In the genomic region with DNA sequence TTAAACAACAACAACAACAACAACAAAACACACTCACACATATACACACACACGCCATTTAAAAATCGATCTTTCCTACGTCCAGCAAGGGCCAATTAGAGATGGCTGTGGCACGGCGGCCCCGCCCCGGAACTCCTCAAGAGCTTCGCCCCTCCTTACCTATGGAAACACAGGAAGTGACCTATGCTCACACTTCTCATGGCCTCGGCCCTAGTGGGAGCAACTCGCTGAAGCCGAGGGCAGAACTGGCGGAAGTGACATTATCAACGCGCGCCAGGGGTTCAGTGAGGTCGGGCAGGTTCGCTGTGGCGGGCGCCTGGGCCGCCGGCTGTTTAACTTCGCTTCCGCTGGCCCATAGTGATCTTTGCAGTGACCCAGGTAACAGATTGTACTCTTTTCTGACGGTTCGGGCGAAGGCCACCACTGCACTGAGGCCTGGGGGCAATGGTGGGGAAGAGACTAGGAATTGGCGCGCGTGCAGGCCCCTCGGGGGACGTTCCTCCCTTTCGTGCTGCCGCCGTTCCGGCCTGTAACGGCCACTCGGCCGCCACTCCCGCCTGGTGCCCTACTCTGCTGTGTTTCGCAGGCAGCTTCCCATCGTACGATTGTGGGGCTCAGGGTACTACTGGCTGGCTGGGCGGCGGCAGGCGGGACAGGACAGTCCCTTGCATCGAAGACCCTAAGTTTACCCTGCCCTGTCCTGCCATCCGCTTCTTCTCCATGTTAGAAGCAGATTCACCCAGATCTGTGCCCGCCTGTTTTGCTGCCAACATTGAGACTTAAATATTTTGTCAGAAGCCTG, we compare ENCODE assay signal across 8 cellular contexts. TPM values are rescaled to one million over a fixed set of nuclear protein-coding genes. Genes with fewer than 3 reads are reported as not detected.
DNase-seq lines count a peak whose midpoint lies in the region; ATAC-seq and TF ChIP-seq lines count a peak whose summit lies in the region.

A gene (plus strand): TSS at position 284 of the 802 bp plus-strand sequence. CDS start 2,661 bp downstream, outside the sequence.

- no peaks in the 10 kb centered on the region for H3K27me3 Mint-ChIP-seq in activated naive CD4-positive, alpha-beta T cell treated with anti-CD3 and anti-CD28 coated beads for 36 hours (ENCODE audit: low read depth)

- TF ChIP-seq CTCF in GM06990 (IDR thresholded peaks at IDR 0.05; ENCODE audit: insufficient read depth, low read length, poor library complexity, severe bottlenecking) (no peak), NB4 (IDR thresholded peaks at IDR 0.05; ENCODE audit: low read depth, low read length) (no peak), gastroesophageal sphincter (IDR thresholded peaks at IDR 0.05) (peak in 1 of 4 experiments; percentile 2), neutrophil (IDR thresholded peaks at IDR 0.05) (peak; percentile 36)

- intact Hi-C loops in activated naive CD4-positive, alpha-beta T cell treated with anti-CD3 and anti-CD28 coated beads for 36 hours (cut with micrococcal nuclease) = loop anchor here (1.0 to 5.0 kb wide), 4 partner anchors 30 to 1342 kb away; a partner anchor contains a TSS

- H3K4me3 ChIP-seq in GM06990 (replicated peaks; ENCODE audit: low read depth, low read length) = peak within 1 kb of the TSS; percentile 97
- peak within 1 kb of the TSS; percentile 96 for H3K4me3 ChIP-seq in NB4 (ENCODE audit: low read depth, low read length)
- H3K4me3 ChIP-seq in gastroesophageal sphincter = peak within 1 kb of the TSS; percentile 50 to 81
- H3K4me3 ChIP-seq in neutrophil (ENCODE audit: low read depth in 1 of 2, low read length in 1 of 2) = peak within 1 kb of the TSS; percentile 85 to 87

- H3K4me1 ChIP-seq in gastroesophageal sphincter (peaks cover 17 to 57% (median 31%) of the 10 kb centered on the region in 3 donors), neutrophil (ENCODE audit: control insufficient read depth in 1 of 2, insufficient read depth in 1 of 2, low read depth in 1 of 2, low read length in 1 of 2) (peaks cover 27 to 30% of the 10 kb centered on the region in 2 experiments)

- no peak for TF ChIP-seq EP300 in gastroesophageal sphincter (IDR thresholded peaks at IDR 0.05)

- H3K36me3 Mint-ChIP-seq in activated naive CD4-positive, alpha-beta T cell treated with anti-CD3 and anti-CD28 coated beads for 36 hours (ENCODE audit: low read depth) = peaks cover 20% of the 10 kb centered on the region

- H3K27ac Mint-ChIP-seq in activated naive CD4-positive, alpha-beta T cell treated with anti-CD3 and anti-CD28 coated beads for 36 hours = no peak within 1 kb of the TSS

- CTCF ChIA-PET in activated naive CD4-positive, alpha-beta T cell treated with anti-CD3 and anti-CD28 coated beads for 36 hours (lab: Charles Lee) = interaction anchor here (0.7 to 1.2 kb wide), 2 partner anchors 26 to 30 kb away, joined by 3 read pairs; a partner anchor contains a TSS

- WGBS in gastroesophageal sphincter (ENCODE audit: low coverage in 1 of 2), 2 donors = 0% methylated on average over 8 to 10 of the region's 48 CpGs

- H3K4me1 Mint-ChIP-seq in activated naive CD4-positive, alpha-beta T cell treated with anti-CD3 and anti-CD28 coated beads for 36 hours (ENCODE audit: low read depth) = peaks cover 41% of the 10 kb centered on the region

- H3K9me3 ChIP-seq in gastroesophageal sphincter (no peaks in the 10 kb centered on the region), neutrophil (no peaks in the 10 kb centered on the region)

- TF ChIP-seq POLR2A in NB4 (IDR thresholded peaks at IDR 0.05; ENCODE audit: extremely low read depth, insufficient read length) (peak; percentile 65), gastroesophageal sphincter (IDR thresholded peaks at IDR 0.05) (peak; percentile 21 to 58)

- peak; percentile 92 for DNase-seq in GM06990 (ENCODE audit: extremely low read depth, insufficient read length)
- peak; percentile 99 for DNase-seq in NB4 (ENCODE audit: low read depth)
- DNase-seq in SK-N-DZ (ENCODE audit: low spot score) = peak; percentile 99
- DNase-seq in activated naive CD4-positive, alpha-beta T cell treated with anti-CD3 and anti-CD28 coated beads for 36 hours = peak; percentile 98
- peak; percentile 69 to 99 (median 97) for DNase-seq in substantia nigra (lab: John Stamatoyannopoulos, UW)

- H3K36me3 ChIP-seq in GM06990 (ENCODE audit: control insufficient read depth, insufficient read depth, low read length) (peaks cover 2% of the 10 kb centered on the region), gastroesophageal sphincter (peaks cover 0 to 38% of the 10 kb centered on the region in 2 donors), neutrophil (peaks cover 14% of the 10 kb centered on the region)

- H3K27ac ChIP-seq in gastroesophageal sphincter (peak within 1 kb of the TSS; percentile 91 to 95 (median 94)), neutrophil (peak within 1 kb of the TSS; percentile 94), substantia nigra (ENCODE audit: low read depth, low read length, poor library complexity, severe bottlenecking) (peak within 1 kb of the TSS; percentile 86)

- H3K27me3 ChIP-seq in GM06990 (replicated peaks; ENCODE audit: control insufficient read depth, insufficient read depth, low read length) = no peaks in the 10 kb centered on the region
- no peaks in the 10 kb centered on the region for H3K27me3 ChIP-seq in gastroesophageal sphincter
- H3K27me3 ChIP-seq in neutrophil = no peaks in the 10 kb centered on the region

- peak; percentile 94 for ATAC-seq in HG02571 (IDR thresholded peaks at IDR 0.05; ENCODE audit: unreplicated experiment)
- ATAC-seq in gastroesophageal sphincter = peak; percentile 97

- no peaks in the 10 kb centered on the region for H3K9me3 Mint-ChIP-seq in activated naive CD4-positive, alpha-beta T cell treated with anti-CD3 and anti-CD28 coated beads for 36 hours

- no peak within 1 kb of the TSS for H3K4me3 Mint-ChIP-seq in activated naive CD4-positive, alpha-beta T cell treated with anti-CD3 and anti-CD28 coated beads for 36 hours

RNA-seq across cellular contexts. Expression of the gene that starts here (rescaled TPM):
- polyA plus RNA-seq in SK-N-DZ (2014; cell fraction: cytosol; rRNA removed) = 21.7 and 30.7 TPM in 2 replicates
- 24.4 and 29.0 TPM in 2 replicates for polyA plus RNA-seq in SK-N-DZ (2014; cell fraction: nucleus; rRNA removed)
- 10 to 100 TPM; 19.4 to 22.3 TPM for total RNA-seq in activated naive CD4-positive, alpha-beta T cell treated with anti-CD3 and anti-CD28 coated beads for 36 hours
- 10 to 100 TPM; 12.1 to 21.8 (median 14.8) TPM for total RNA-seq in gastroesophageal sphincter

Comparison
In these comparisons a context has a peak if more than half of its experiments do, and no peak if none do; other contexts are left out.
1. Peak in every context shown above with its lines: DNase-seq, ATAC-seq, H3K4me3 ChIP-seq and H3K27ac ChIP-seq.